ENCODE assay signal across 1 cellular context in the genomic region with DNA sequence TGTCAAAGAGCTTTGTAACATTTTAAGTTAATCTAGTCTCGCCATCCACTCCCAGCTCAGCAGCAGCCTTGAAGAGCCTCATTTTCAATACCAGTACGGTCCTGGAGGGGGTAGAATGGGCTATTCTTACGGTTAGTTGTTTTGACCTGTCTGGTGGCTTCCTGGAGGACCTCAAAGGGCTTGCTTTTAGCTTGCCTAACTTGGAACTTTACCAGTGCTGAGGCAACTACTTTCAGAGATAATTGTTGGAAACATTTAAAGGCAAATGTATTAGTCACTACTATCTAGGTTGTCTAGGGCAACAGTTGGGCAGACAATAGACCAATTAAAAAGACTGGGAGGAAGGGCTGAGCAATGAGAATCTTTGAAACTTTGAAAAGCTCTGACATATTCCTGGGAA.
TF ChIP-seq lines count a peak whose summit lies in the region.

No MANE protein-coding gene starts in this region.

TF ChIP-seq in K562, 482 proteins besides CTCF, POLR2A, EP300 and RAD21:
- TF ChIP-seq LEF1 (IDR thresholded peaks at IDR 0.05), result no peak
- TF ChIP-seq ZNF785 (CRISPR knock-in tag; IDR thresholded peaks at IDR 0.05), result no peak
- no peak for TF ChIP-seq ELF1 (tag; IDR thresholded peaks at IDR 0.05)
- TF ChIP-seq LCOR (CRISPR knock-in tag; IDR thresholded peaks at IDR 0.05), result no peak
- TF ChIP-seq, protein P1, sequence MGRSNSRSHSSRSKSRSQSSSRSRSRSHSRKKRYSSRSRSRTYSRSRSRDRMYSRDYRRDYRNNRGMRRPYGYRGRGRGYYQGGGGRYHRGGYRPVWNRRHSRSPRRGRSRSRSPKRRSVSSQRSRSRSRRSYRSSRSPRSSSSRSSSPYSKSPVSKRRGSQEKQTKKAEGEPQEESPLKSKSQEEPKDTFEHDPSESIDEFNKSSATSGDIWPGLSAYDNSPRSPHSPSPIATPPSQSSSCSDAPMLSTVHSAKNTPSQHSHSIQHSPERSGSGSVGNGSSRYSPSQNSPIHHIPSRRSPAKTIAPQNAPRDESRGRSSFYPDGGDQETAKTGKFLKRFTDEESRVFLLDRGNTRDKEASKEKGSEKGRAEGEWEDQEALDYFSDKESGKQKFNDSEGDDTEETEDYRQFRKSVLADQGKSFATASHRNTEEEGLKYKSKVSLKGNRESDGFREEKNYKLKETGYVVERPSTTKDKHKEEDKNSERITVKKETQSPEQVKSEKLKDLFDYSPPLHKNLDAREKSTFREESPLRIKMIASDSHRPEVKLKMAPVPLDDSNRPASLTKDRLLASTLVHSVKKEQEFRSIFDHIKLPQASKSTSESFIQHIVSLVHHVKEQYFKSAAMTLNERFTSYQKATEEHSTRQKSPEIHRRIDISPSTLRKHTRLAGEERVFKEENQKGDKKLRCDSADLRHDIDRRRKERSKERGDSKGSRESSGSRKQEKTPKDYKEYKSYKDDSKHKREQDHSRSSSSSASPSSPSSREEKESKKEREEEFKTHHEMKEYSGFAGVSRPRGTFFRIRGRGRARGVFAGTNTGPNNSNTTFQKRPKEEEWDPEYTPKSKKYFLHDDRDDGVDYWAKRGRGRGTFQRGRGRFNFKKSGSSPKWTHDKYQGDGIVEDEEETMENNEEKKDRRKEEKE (IDR thresholded peaks at IDR 0.05; ENCODE audit: borderline replicate concordance in 1 of 2, control insufficient read depth in 1 of 2, low read depth in 2 of 2, low read length in 1 of 2), result no peak
- TF ChIP-seq L3MBTL2 (IDR thresholded peaks at IDR 0.05), result no peak
- TF ChIP-seq ZNF668 (CRISPR knock-in tag; IDR thresholded peaks at IDR 0.05), result no peak
- TF ChIP-seq ZFP91 (CRISPR knock-in tag; IDR thresholded peaks at IDR 0.05), result no peak
- TF ChIP-seq PRPF4 (IDR thresholded peaks at IDR 0.05; ENCODE audit: insufficient read depth, low read depth, low read length, poor library complexity, severe bottlenecking), result no peak
- TF ChIP-seq YBX1 (IDR thresholded peaks at IDR 0.05), result no peak
- TF ChIP-seq NFYB (IDR thresholded peaks at IDR 0.05; ENCODE audit: extremely low read depth, insufficient read length), result no peak
- no peak for TF ChIP-seq HNRNPLL (IDR thresholded peaks at IDR 0.05; ENCODE audit: low read depth, low read length, poor library complexity, severe bottlenecking)
- TF ChIP-seq, protein P2, sequence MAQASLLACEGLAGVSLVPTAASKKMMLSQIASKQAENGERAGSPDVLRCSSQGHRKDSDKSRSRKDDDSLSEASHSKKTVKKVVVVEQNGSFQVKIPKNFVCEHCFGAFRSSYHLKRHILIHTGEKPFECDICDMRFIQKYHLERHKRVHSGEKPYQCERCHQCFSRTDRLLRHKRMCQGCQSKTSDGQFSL (CRISPR knock-in tag; IDR thresholded peaks at IDR 0.05), result no peak
- TF ChIP-seq, protein P2 (tag; IDR thresholded peaks at IDR 0.05), result no peak
- TF ChIP-seq NFE2L1 (tag; IDR thresholded peaks at IDR 0.05; ENCODE audit: borderline replicate concordance, low read depth), result no peak
- TF ChIP-seq HNRNPH1 (optimal IDR thresholded peaks at IDR 0.05; ENCODE audit: low read depth, low read length), result no peak
